In genomic region chr18:79740047-79740446, GRCh38 we compare ENCODE assay signal across 11 cellular contexts. TPM values are rescaled to one million over a fixed set of nuclear protein-coding genes. Genes with fewer than 3 reads are reported as not detected.
"Had no signal": no experiment of that assay in that cellular context is flagged by ENCODE, and none has a peak within 500 bp of the region (broad histone marks: within the 10 kb centered on the region; RNA-seq: fewer than 3 reads in every experiment).

No MANE protein-coding gene starts in this region.

RNA-seq across cellular contexts. Expression of gene KCNG2, which starts 57.7 kb away (rescaled TPM):
- total RNA-seq: activated B cell treated with CpG ODN at 0.5 μM for 24 hours; activated CD8-positive, alpha-beta T cell treated with anti-CD3 and anti-CD28 coated beads for 36 hours; activated naive CD4-positive, alpha-beta T cell treated with anti-CD3 and anti-CD28 coated beads, Interleukin-2, amount 50 U/mL, for 72 hours; activated naive CD8-positive, alpha-beta T cell treated with anti-CD3 and anti-CD28 coated beads, Interleukin-2, amount 10 ng/mL, durations not matched to agents 7 days and 5 days; activated T-helper 1 cell treated with anti-CD3 and anti-CD28 coated beads, Interleukin-12 subunit alpha, Interleukin-12 subunit beta, Interleukin-2, Interleukin-4 antibody, amounts not matched to agents 30 ng/mL and 10 ng/mL and 1 ng/mL, durations not matched to agents 14 hours and 24 hours and 36 hours; activated T-helper 2 cell treated with anti-CD3 and anti-CD28 coated beads, Interferon-gamma antibody, Interleukin-2, Interleukin-4, amounts not matched to agents 10 μg/mL and 5 μg/mL and 100 μg/mL, durations not matched to agents 14 hours and 24 hours and 36 hours; bronchial epithelial cell; chondrocyte; foreskin keratinocyte; T-cell; T-helper 2 cell treated with Interferon-gamma antibody and Interleukin-4, amounts not matched to agents 100 ng/mL and 5 ng/mL, for 36 hours had no signal
- polyA plus RNA-seq: foreskin keratinocyte had no signal
